Comparison of ENCODE assay signal across 8 cellular contexts in genomic region chr17:49361902-49362722, GRCh38. TPM values are rescaled to one million over a fixed set of nuclear protein-coding genes. Genes with fewer than 3 reads are reported as not detected.
DNase-seq lines count a peak whose midpoint lies in the region; ATAC-seq, FAIRE-seq and TF ChIP-seq lines count a peak whose summit lies in the region.

TSS of gene ZNF652 (minus strand) at chr17:49362250. CDS start at chr17:49317725, 44,525 bp downstream.

- no peak for FAIRE-seq in small intestine (lab: Jason Lieb, UNC)

- TF ChIP-seq POLR2A in breast epithelium (IDR thresholded peaks at IDR 0.05), result no peak

- peak within 1 kb of the TSS; percentile 100 for H3K27ac ChIP-seq in VCaP
- peak within 1 kb of the TSS; percentile 93 to 98 for H3K27ac ChIP-seq in breast epithelium
- H3K27ac ChIP-seq in small intestine (ENCODE audit: low read depth in 1 of 2, low read length in 1 of 2), result peak within 1 kb of the TSS; percentile 89 to 98

- WGBS in small intestine, 3 donors, result 0 to 1% (median 1%) methylated on average over 41 to 106 of the region's 106 CpGs

- H3K4me1 ChIP-seq in breast epithelium, result peaks cover 0 to 15% of the 10 kb centered on the region in 2 donors
- H3K4me1 ChIP-seq in small intestine (ENCODE audit: control insufficient read depth in 2 of 2, insufficient read depth in 1 of 2, low read depth in 1 of 2, low read length in 1 of 2), result peaks cover 3 to 6% of the 10 kb centered on the region in 2 donors

- H3K36me3 ChIP-seq in breast epithelium (no peaks in the 10 kb centered on the region), small intestine (ENCODE audit: control insufficient read depth in 2 of 2, insufficient read depth in 2 of 2, low read length in 2 of 2) (no peaks in the 10 kb centered on the region)

- intact Hi-C loops in breast epithelium (cut with DNase I; ENCODE audit: low total_unique reads), result loop anchor here (2.0 kb wide), 1 partner anchor 59 kb away; no protein-coding TSS in a partner anchor

- peak; percentile 84 for DNase-seq in A172 (ENCODE audit: low spot score)
- DNase-seq in NCI-H2171 treated with DMSO at 0.1 percent for 48 hours (lab: John Stamatoyannopoulos, UW), result peak; percentile 97
- peak; percentile 92 for DNase-seq in breast epithelium (ENCODE audit: low spot score in 2 of 2)
- DNase-seq in iPS-NIHi11 (ENCODE audit: low spot score), result peak; percentile 99
- peak; percentile 97 for DNase-seq in small intestine

- H3K9me3 ChIP-seq in breast epithelium, result no peaks in the 10 kb centered on the region
- H3K9me3 ChIP-seq in small intestine (ENCODE audit: control insufficient read depth, low read depth), result no peaks in the 10 kb centered on the region

- H3K27me3 ChIP-seq in breast epithelium (no peaks in the 10 kb centered on the region), small intestine (ENCODE audit: control insufficient read depth in 2 of 2, insufficient read depth in 2 of 2, low read length in 2 of 2) (no peaks in the 10 kb centered on the region)

- ATAC-seq in GM18861 (IDR thresholded peaks at IDR 0.05; ENCODE audit: unreplicated experiment), result peak; percentile 51
- peak; percentile 49 for ATAC-seq in HG03097 (IDR thresholded peaks at IDR 0.05; ENCODE audit: low FRiP score, unreplicated experiment)

- TF ChIP-seq CTCF in VCaP (conservative IDR thresholded peaks at IDR 0.05) (no peak), breast epithelium (IDR thresholded peaks at IDR 0.05) (no peak)

- H3K4me3 ChIP-seq in breast epithelium (peak within 1 kb of the TSS; percentile 93 to 99 (median 99)), small intestine (ENCODE audit: low read depth in 1 of 2, low read length in 2 of 2) (peak within 1 kb of the TSS; percentile 97 to 100)

RNA-seq across cellular contexts. Expression of gene ZNF652, which starts in this region (rescaled TPM):
- total RNA-seq in A172 (2014; rRNA removed; shearing (Covaris generic)), result 17.8 and 21.0 TPM in 2 replicates
- total RNA-seq in breast epithelium, result 100 to 1,000 TPM in 1 of 3 donors, 10 to 100 TPM in 2; 34.2 to 157 (median 72.4) TPM
- 10 to 100 TPM in 2 of 3 donors, 1 to 10 TPM in 1; 8.6 to 27.3 (median 16.2) TPM for polyA plus RNA-seq in small intestine

Comparison
In these comparisons a context has a peak if more than half of its experiments do, and no peak if none do; other contexts are left out.
1. Peak in every context shown above with its lines: DNase-seq, ATAC-seq, H3K4me3 ChIP-seq and H3K27ac ChIP-seq.